In the genomic region with DNA sequence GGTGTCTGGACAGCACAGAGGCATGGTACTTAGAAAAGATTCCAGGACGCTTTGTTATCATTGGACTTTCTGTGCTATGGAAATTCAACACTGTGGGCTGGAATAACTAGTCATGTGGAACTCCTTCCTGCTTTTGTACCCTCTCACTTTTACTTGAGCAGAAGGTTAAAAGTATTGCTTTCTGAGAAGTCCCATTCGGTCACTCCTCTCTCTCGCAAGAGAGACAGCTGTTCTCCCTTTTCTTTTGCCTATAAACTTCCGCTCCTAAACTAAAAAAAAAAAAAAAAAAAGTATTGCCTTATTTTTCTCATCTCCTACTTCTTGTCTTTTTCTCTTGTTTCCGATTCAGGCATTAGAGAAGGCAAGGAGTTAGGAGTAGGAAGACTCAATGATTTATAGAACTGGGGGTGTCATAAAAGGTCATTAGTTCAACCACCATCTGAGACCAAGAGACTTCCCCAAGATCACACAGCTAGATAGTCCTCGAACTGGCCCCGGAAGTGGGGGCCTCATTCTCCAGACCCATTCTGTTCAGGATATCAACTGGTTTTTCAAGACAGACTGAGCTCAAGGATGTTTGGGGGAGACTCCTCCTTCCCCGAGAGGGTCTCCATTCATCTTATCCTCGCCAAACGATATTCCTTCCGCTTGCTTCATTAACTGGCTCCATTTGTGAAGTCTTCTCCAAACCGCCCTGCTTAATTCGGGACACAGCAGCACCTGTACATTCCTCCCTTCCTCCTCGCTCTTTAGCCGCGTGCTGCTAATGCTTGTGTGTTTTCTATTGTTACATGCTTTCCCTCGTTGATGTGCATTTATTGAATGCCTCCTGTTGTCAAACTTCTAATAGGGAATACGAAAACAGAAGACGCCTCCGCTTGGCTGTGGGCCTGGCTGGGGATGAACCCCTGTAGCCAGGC, we compare ENCODE assay signal across 8 cellular contexts. TPM values are rescaled to one million over a fixed set of nuclear protein-coding genes. Genes with fewer than 3 reads are reported as not detected.
A peak's percentile ranks its signal among the peaks of the same experiment; 100 is the strongest.
DNase-seq lines count a peak whose midpoint lies in the region; ATAC-seq, FAIRE-seq and TF ChIP-seq lines count a peak whose summit lies in the region.
"Had no signal": no experiment of that assay in that cellular context is flagged by ENCODE, and none has a peak within 500 bp of the region (broad histone marks: within the 10 kb centered on the region; RNA-seq: fewer than 3 reads in every experiment).

No MANE protein-coding gene starts in this region.

- H3K9me3 ChIP-seq in ascending aorta (no peaks in the 10 kb centered on the region), small intestine (ENCODE audit: control insufficient read depth, low read depth) (no peaks in the 10 kb centered on the region)

- H3K4me3 ChIP-seq in ascending aorta, result peak overlapping the region; percentile 86 to 94
- peak overlapping the region; percentile 28 to 80 for H3K4me3 ChIP-seq in small intestine (ENCODE audit: low read depth in 1 of 2, low read length in 2 of 2)

- intact Hi-C loops in ascending aorta (cut with DNase I), result loop anchor here (2.0 kb wide), 3 partner anchors 74 to 546 kb away; a partner anchor contains a TSS

- H3K27me3 ChIP-seq in ascending aorta (no peaks in the 10 kb centered on the region), small intestine (ENCODE audit: control insufficient read depth in 2 of 2, insufficient read depth in 2 of 2, low read length in 2 of 2) (no peaks in the 10 kb centered on the region)

- no peaks in the 10 kb centered on the region for H3K36me3 ChIP-seq in ascending aorta
- H3K36me3 ChIP-seq in small intestine (ENCODE audit: control insufficient read depth in 2 of 2, insufficient read depth in 2 of 2, low read length in 2 of 2), result no peaks in the 10 kb centered on the region

- no peak for FAIRE-seq in small intestine (lab: Jason Lieb, UNC)
- FAIRE-seq: endometrium had no signal

- no peak for TF ChIP-seq CTCF in ascending aorta (IDR thresholded peaks at IDR 0.05)

- DNase-seq in GM03348 (ENCODE audit: low spot score) (peak; percentile 38), MV-4-11 (lab: John Stamatoyannopoulos, UW) (peak; percentile 85), ascending aorta (ENCODE audit: low spot score in 2 of 2) (no peak), iPS-NIHi11 (ENCODE audit: low spot score) (peak; percentile 28), small intestine (peak; percentile 50)

- WGBS in small intestine, 3 donors, result 20 to 27% (median 23%) methylated on average over 20 of the region's 20 CpGs

- peak overlapping the region; percentile 93 to 94 for H3K27ac ChIP-seq in ascending aorta
- H3K27ac ChIP-seq in small intestine (ENCODE audit: low read depth in 1 of 2, low read length in 1 of 2), result peak overlapping the region; percentile 87 to 88

- peak; percentile 4 for ATAC-seq in GM21576 (IDR thresholded peaks at IDR 0.05; ENCODE audit: unreplicated experiment)
- no peak for ATAC-seq in HG03039 (IDR thresholded peaks at IDR 0.05; ENCODE audit: unreplicated experiment)

- H3K4me1 ChIP-seq in ascending aorta (peaks cover 7 to 14% of the 10 kb centered on the region in 2 donors), small intestine (ENCODE audit: control insufficient read depth in 2 of 2, insufficient read depth in 1 of 2, low read depth in 1 of 2, low read length in 1 of 2) (peaks cover 2 to 7% of the 10 kb centered on the region in 2 donors)

RNA-seq across cellular contexts. Expression of a gene that starts 1.0 kb away (rescaled TPM):
- 5.1 TPM for total RNA-seq in ascending aorta
- 1 to 10 TPM; 3.5 to 6.2 (median 4.2) TPM for polyA plus RNA-seq in small intestine

Comparison
In these comparisons a context has a peak if more than half of its experiments do, and no peak if none do; other contexts are left out.
1. DNase-seq: peak in GM03348 (single experiment), MV-4-11 (single experiment), iPS-NIHi11 (single experiment) and small intestine (single experiment); none in ascending aorta (0 of 2).